Comparison of ENCODE assay signal across 8 cellular contexts in genomic region chr15:45399381-45400212, GRCh38. TPM values are rescaled to one million over a fixed set of nuclear protein-coding genes. Genes with fewer than 3 reads are reported as not detected.
DNase-seq lines count a peak whose midpoint lies in the region; ATAC-seq and TF ChIP-seq lines count a peak whose summit lies in the region.

No MANE protein-coding gene starts in this region.

- no peak for ATAC-seq in HG02588 (IDR thresholded peaks at IDR 0.05; ENCODE audit: unreplicated experiment)

- no peaks in the 10 kb centered on the region for H3K27me3 ChIP-seq in sigmoid colon

- no peaks in the 10 kb centered on the region for H3K36me3 ChIP-seq in sigmoid colon

- H3K4me3 ChIP-seq in sigmoid colon, result no peak overlapping the region

- H3K9me3 Mint-ChIP-seq in activated T-cell treated with anti-CD3 and anti-CD28 coated beads, Interleukin-2, amount 50 U/mL, for 24 hours, result no peaks in the 10 kb centered on the region

- no peaks in the 10 kb centered on the region for H3K9me3 ChIP-seq in sigmoid colon

- no peak for TF ChIP-seq EP300 in sigmoid colon (IDR thresholded peaks at IDR 0.05)

- H3K4me1 Mint-ChIP-seq in activated T-cell treated with anti-CD3 and anti-CD28 coated beads, Interleukin-2, amount 50 U/mL, for 24 hours (ENCODE audit: low read depth), result peaks cover 18% of the 10 kb centered on the region

- peak; percentile 22 to 71 (median 66) for TF ChIP-seq CTCF in sigmoid colon (IDR thresholded peaks at IDR 0.05)

- H3K27ac Mint-ChIP-seq in activated T-cell treated with anti-CD3 and anti-CD28 coated beads, Interleukin-2, amount 50 U/mL, for 24 hours, result no peak overlapping the region

- WGBS in sigmoid colon, 2 donors, result 51 to 53% methylated on average over 6 of the region's 6 CpGs

- no peak overlapping the region for H3K4me3 Mint-ChIP-seq in activated T-cell treated with anti-CD3 and anti-CD28 coated beads, Interleukin-2, amount 50 U/mL, for 24 hours

- no peaks in the 10 kb centered on the region for H3K27me3 Mint-ChIP-seq in activated T-cell treated with anti-CD3 and anti-CD28 coated beads, Interleukin-2, amount 50 U/mL, for 24 hours

- H3K36me3 Mint-ChIP-seq in activated T-cell treated with anti-CD3 and anti-CD28 coated beads, Interleukin-2, amount 50 U/mL, for 24 hours (ENCODE audit: low read depth), result peaks cover 18% of the 10 kb centered on the region

- intact Hi-C loops in sigmoid colon (cut with DNase I), result loop anchor here (1.0 to 5.0 kb wide), 3 partner anchors 21 to 237 kb away; partner anchors contain the start of gene GATM

- H3K27ac ChIP-seq in sigmoid colon, result no peak overlapping the region

- peak; percentile 21 for DNase-seq in ELF-1 (ENCODE audit: low read depth, low spot score)
- DNase-seq in LHCN-M2 (ENCODE audit: low read depth), result peak; percentile 61
- DNase-seq in SK-N-DZ (ENCODE audit: low spot score), result peak; percentile 52
- peak; percentile 51 for DNase-seq in fibroblast of the conjunctiva (ENCODE audit: low read depth)
- DNase-seq in sigmoid colon, result no peak
- DNase-seq in activated T-cell treated with anti-CD3 and anti-CD28 coated beads, Interleukin-2, amount 50 U/mL, for 24 hours, result no peak
- DNase-seq in occipital lobe (lab: John Stamatoyannopoulos, UW), result no peak

- TF ChIP-seq POLR2A in sigmoid colon (IDR thresholded peaks at IDR 0.05), result no peak

- H3K4me1 ChIP-seq in sigmoid colon, result peaks cover 0 to 25% (median 17%) of the 10 kb centered on the region in 4 donors

RNA-seq across cellular contexts. Expression of gene GATM, which starts 21.3 kb away (rescaled TPM):
- total RNA-seq in LHCN-M2 (2014; rRNA removed), result 0.98 and 1.3 TPM in 2 replicates
- polyA plus RNA-seq in LHCN-M2 (2012), result 0.10 TPM
- polyA plus RNA-seq in SK-N-DZ (2014; cell fraction: cytosol; rRNA removed), result 1.1 and 1.7 TPM in 2 replicates
- 1.4 and 5.8 TPM in 2 replicates for polyA plus RNA-seq in SK-N-DZ (2014; cell fraction: nucleus; rRNA removed)
- 10 to 100 TPM; 38.4 to 51.4 (median 42.0) TPM for total RNA-seq in sigmoid colon
- polyA plus RNA-seq in sigmoid colon, result 10 to 100 TPM; 10.2 to 12.0 (median 10.3) TPM
- total RNA-seq in occipital lobe, result 150 TPM

Comparison
In these comparisons a context has a peak if more than half of its experiments do, and no peak if none do; other contexts are left out.
1. DNase-seq: peak in ELF-1 (single experiment), LHCN-M2 (single experiment), SK-N-DZ (single experiment) and fibroblast of the conjunctiva (single experiment); none in sigmoid colon (single experiment), activated T-cell treated with anti-CD3 and anti-CD28 coated beads, Interleukin-2, amount 50 U/mL, for 24 hours (single experiment) and occipital lobe (single experiment).
2. RNA of gene GATM, which starts 21.3 kb away (total RNA-seq): 150 TPM in occipital lobe (single experiment) and 38.4 to 51.4 TPM in sigmoid colon; 0.98 to 1.3 TPM in LHCN-M2; every median in the first group is over 10 times any median in the second.